Comparison of ENCODE assay signal across 16 cellular contexts in the genomic region with DNA sequence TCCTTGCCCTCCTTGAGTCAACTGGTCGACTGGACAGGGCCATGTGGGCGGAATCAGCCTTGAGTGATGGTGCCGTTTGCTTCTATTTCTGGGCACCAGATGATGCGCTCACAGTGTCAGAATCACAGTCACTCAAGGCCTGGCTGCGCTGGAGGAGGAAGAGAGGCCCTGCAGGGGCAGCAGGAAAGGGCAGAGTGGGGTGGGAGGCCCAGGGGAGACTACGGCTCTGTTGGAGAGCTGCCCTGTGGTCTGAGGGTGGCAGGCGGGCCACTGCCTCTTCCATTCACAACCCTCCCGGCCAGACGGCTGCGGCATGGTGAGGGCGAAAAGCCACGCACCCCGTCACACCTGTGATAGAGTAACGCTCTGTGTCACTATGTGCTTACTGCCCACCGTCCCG. TPM values are rescaled to one million over a fixed set of nuclear protein-coding genes. Genes with fewer than 3 reads are reported as not detected.
"Had no signal": no experiment of that assay in that cellular context is flagged by ENCODE, and none has a peak within 500 bp of the region (broad histone marks: within the 10 kb centered on the region; RNA-seq: fewer than 3 reads in every experiment).

No MANE protein-coding gene starts in this region.

- H3K9me3 ChIP-seq: left lung, tibial artery, upper lobe of left lung, uterus had no signal

- H3K4me1 ChIP-seq: foreskin keratinocyte, left lung, tibial artery, upper lobe of left lung, uterus had no signal

- H3K4me3 ChIP-seq: coronary artery, left lung, lung, tibial artery, upper lobe of left lung, uterus had no signal

- H3K27me3 ChIP-seq: foreskin keratinocyte, left lung, tibial artery, upper lobe of left lung, uterus had no signal

- ATAC-seq: foreskin keratinocyte; left lung; naive thymus-derived CD4-positive, alpha-beta T cell; stimulated activated memory B cell treated with anti-CD40 and anti-IgM and Interleukin-4, amounts not matched to agents 10 μg/mL and 1 μg/mL and 100 μg/mL, for 72 hours had no signal

- DNase-seq: effector CD4-positive, alpha-beta T cell; endodermal cell; erythroblast; foreskin keratinocyte; islet precursor cell; left lung; mesenchymal stem cell; naive thymus-derived CD4-positive, alpha-beta T cell; nephron progenitor cell; stimulated activated CD4-positive, alpha-beta T cell treated with anti-CD3 and anti-CD28 coated beads, Interleukin-4, amount 100 ng/mL, for 24 hours; tibial artery; uterus had no signal

- H3K36me3 ChIP-seq: left lung, upper lobe of left lung, uterus had no signal

- H3K27ac ChIP-seq: coronary artery, foreskin keratinocyte, left lung, tibial artery, upper lobe of left lung, uterus had no signal

RNA-seq across cellular contexts. Expression of a gene that starts 9.8 kb away (rescaled TPM):
- total RNA-seq: foreskin keratinocyte had no signal
- polyA plus RNA-seq: foreskin keratinocyte had no signal
